1 cellular context compared by ENCODE assay signal in genomic region chr3:78974181-78974770, GRCh38.
TF ChIP-seq lines count a peak whose summit lies in the region.

No MANE protein-coding gene starts in this region.

TF ChIP-seq in GM23338, 12 proteins besides CTCF, POLR2A, EP300 and RAD21 (continued from another document):
- TF ChIP-seq ETS1 (IDR thresholded peaks at IDR 0.05): no peak
